Comparison of ENCODE assay signal across 10 cellular contexts in the genomic region with DNA sequence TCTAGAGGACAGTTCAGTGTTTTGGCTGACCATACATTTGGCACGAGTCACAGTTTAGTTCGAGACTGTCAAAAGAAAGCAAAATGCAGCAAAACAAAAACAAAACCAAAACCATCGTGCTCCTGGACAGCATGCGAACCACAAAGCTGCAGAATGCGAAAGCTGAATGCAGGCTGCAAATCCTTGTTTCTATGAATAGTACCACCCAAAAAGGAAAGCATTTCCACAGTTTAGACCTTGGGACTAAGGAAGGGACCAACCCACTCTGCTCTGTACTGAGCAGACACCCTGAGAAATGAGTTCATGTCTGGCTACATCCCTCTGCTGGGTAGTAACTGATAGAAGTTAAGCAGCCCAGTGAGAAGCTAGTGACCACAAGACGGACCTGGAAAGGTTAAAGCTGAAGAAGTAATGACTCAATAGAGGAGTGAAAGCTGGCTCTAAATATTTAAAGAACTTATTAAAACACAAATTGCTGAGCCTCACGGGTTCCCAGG. TPM values are rescaled to one million over a fixed set of nuclear protein-coding genes. Genes with fewer than 3 reads are reported as not detected.
A peak's percentile ranks its signal among the peaks of the same experiment; 100 is the strongest.
DNase-seq lines count a peak whose midpoint lies in the region; ATAC-seq and FAIRE-seq lines count a peak whose summit lies in the region.
"Had no signal": no experiment of that assay in that cellular context is flagged by ENCODE, and none has a peak within 500 bp of the region (broad histone marks: within the 10 kb centered on the region; RNA-seq: fewer than 3 reads in every experiment).

No MANE protein-coding gene starts in this region.

- DNase-seq in activated T-cell treated with anti-CD3 and anti-CD28 coated beads, Interleukin-2, amount 50 U/mL, for 72 hours, result no peak
- DNase-seq in activated T-cell treated with anti-CD3 and anti-CD28 coated beads, Interleukin-2, amount 50 U/mL, for 48 hours, result no peak
- DNase-seq in effector memory CD4-positive, alpha-beta T cell, result no peak
- DNase-seq in NCI-H1048 (lab: John Stamatoyannopoulos, UW), result no peak
- no peak for DNase-seq in HTR-8/SVneo (ENCODE audit: insufficient read length, low spot score)
- no peak for DNase-seq in NCI-H1694 (lab: John Stamatoyannopoulos, UW)

- H3K27me3 Mint-ChIP-seq in activated T-cell treated with anti-CD3 and anti-CD28 coated beads, Interleukin-2, amount 50 U/mL, for 72 hours (ENCODE audit: low read depth), result no peaks in the 10 kb centered on the region

- no peak for ATAC-seq in activated T-cell treated with anti-CD3 and anti-CD28 coated beads, Interleukin-2, amount 50 U/mL, for 72 hours (replicated peaks in 1 of 2)
- peak; percentile 52 for ATAC-seq in HG03378 (IDR thresholded peaks at IDR 0.05; ENCODE audit: unreplicated experiment)

- no peak for FAIRE-seq in HTR-8/SVneo (lab: Jason Lieb, UNC)

- H3K4me3 ChIP-seq in effector memory CD4-positive, alpha-beta T cell (ENCODE audit: insufficient read depth, low read depth, low read length, poor library complexity, severe bottlenecking), result peak overlapping the region; percentile 4
- peak overlapping the region; percentile 23 for H3K4me3 ChIP-seq in urinary bladder (ENCODE audit: low read depth, low read length)
- H3K4me3 ChIP-seq: BLaER1, lung had no signal

- peaks cover 71% of the 10 kb centered on the region for H3K4me1 Mint-ChIP-seq in activated T-cell treated with anti-CD3 and anti-CD28 coated beads, Interleukin-2, amount 50 U/mL, for 72 hours (ENCODE audit: low read depth)

- no peaks in the 10 kb centered on the region for H3K27me3 ChIP-seq in effector memory CD4-positive, alpha-beta T cell (replicated peaks; ENCODE audit: control insufficient read depth, insufficient read depth, low read length, poor library complexity, severe bottlenecking)

- H3K27ac Mint-ChIP-seq in activated T-cell treated with anti-CD3 and anti-CD28 coated beads, Interleukin-2, amount 50 U/mL, for 72 hours, result no peak overlapping the region

- no peaks in the 10 kb centered on the region for H3K9me3 ChIP-seq in effector memory CD4-positive, alpha-beta T cell (ENCODE audit: control insufficient read depth, low read length)
- H3K9me3 ChIP-seq: BLaER1 had no signal

- peaks cover 3 to 9% of the 10 kb centered on the region in 2 donors for H3K36me3 Mint-ChIP-seq in activated T-cell treated with anti-CD3 and anti-CD28 coated beads, Interleukin-2, amount 50 U/mL, for 72 hours (ENCODE audit: insufficient read depth in 2 of 2)

- peaks cover 4% of the 10 kb centered on the region for H3K36me3 ChIP-seq in effector memory CD4-positive, alpha-beta T cell (ENCODE audit: control insufficient read depth, insufficient read depth, low read length)
- no peaks in the 10 kb centered on the region for H3K36me3 ChIP-seq in urinary bladder (ENCODE audit: insufficient read depth)
- H3K36me3 ChIP-seq: BLaER1 had no signal

- H3K27ac ChIP-seq in effector memory CD4-positive, alpha-beta T cell (ENCODE audit: insufficient read depth, low read length, poor library complexity, severe bottlenecking), result no peak overlapping the region
- H3K27ac ChIP-seq in urinary bladder (ENCODE audit: low read depth), result no peak overlapping the region
- H3K27ac ChIP-seq: BLaER1 had no signal

- H3K4me3 Mint-ChIP-seq in activated T-cell treated with anti-CD3 and anti-CD28 coated beads, Interleukin-2, amount 50 U/mL, for 72 hours, result peak overlapping the region; percentile 30 to 90

- peaks cover 9% of the 10 kb centered on the region for H3K4me1 ChIP-seq in effector memory CD4-positive, alpha-beta T cell (ENCODE audit: control insufficient read depth, insufficient read depth, low read length, poor library complexity, severe bottlenecking)
- H3K4me1 ChIP-seq in urinary bladder (ENCODE audit: insufficient read depth), result peaks cover 2% of the 10 kb centered on the region

- 35% methylated on average over 7 of the region's 7 CpGs for WGBS in urinary bladder

- no peaks in the 10 kb centered on the region for H3K9me3 Mint-ChIP-seq in activated T-cell treated with anti-CD3 and anti-CD28 coated beads, Interleukin-2, amount 50 U/mL, for 72 hours

RNA-seq across cellular contexts. Expression of gene GCNT4, which starts 3.9 kb away (rescaled TPM):
- total RNA-seq in activated T-cell treated with anti-CD3 and anti-CD28 coated beads, Interleukin-2, amount 50 U/mL, for 72 hours, result 1 to 10 TPM; 3.2 to 4.5 TPM
- 16.7 TPM for total RNA-seq in urinary bladder
- 3.2 TPM for polyA plus RNA-seq in urinary bladder
